In genomic region chr1:100065183-100065968, GRCh38 we compare ENCODE assay signal across 13 cellular contexts.
DNase-seq lines count a peak whose midpoint lies in the region; ATAC-seq and TF ChIP-seq lines count a peak whose summit lies in the region.
"Had no signal": no experiment of that assay in that cellular context is flagged by ENCODE, and none has a peak within 500 bp of the region (broad histone marks: within the 10 kb centered on the region; RNA-seq: fewer than 3 reads in every experiment).

No MANE protein-coding gene starts in this region.

- in situ Hi-C loops in GM13976 (cut with MboI; ENCODE audit: low sequenced_read_pairs, unreplicated experiment) = no loop called here

- no peak for ATAC-seq in stimulated activated naive B cell treated with anti-CD40 and anti-IgM and Interleukin-4, amounts not matched to agents 10 μg/mL and 1 μg/mL and 100 μg/mL, for 72 hours (replicated peaks)
- ATAC-seq: upper lobe of right lung had no signal

- H3K4me3 Mint-ChIP-seq in activated T-cell treated with anti-CD3 and anti-CD28 coated beads, Interleukin-2, amount 50 U/mL, for 24 hours = no peak overlapping the region
- H3K4me3 Mint-ChIP-seq in immature natural killer cell = peak overlapping the region; percentile 18 to 66 (median 21)
- no peak overlapping the region for H3K4me3 Mint-ChIP-seq in stimulated activated naive B cell treated with anti-CD40 and anti-IgM and Interleukin-4, amounts not matched to agents 10 μg/mL and 1 μg/mL and 100 μg/mL, for 72 hours

- H3K27ac Mint-ChIP-seq in activated T-cell treated with anti-CD3 and anti-CD28 coated beads, Interleukin-2, amount 50 U/mL, for 24 hours = peak overlapping the region; percentile 77
- peak overlapping the region; percentile 41 to 91 (median 71) for H3K27ac Mint-ChIP-seq in immature natural killer cell
- H3K27ac Mint-ChIP-seq in stimulated activated naive B cell treated with anti-CD40 and anti-IgM and Interleukin-4, amounts not matched to agents 10 μg/mL and 1 μg/mL and 100 μg/mL, for 72 hours = peak overlapping the region; percentile 15

- no peaks in the 10 kb centered on the region for H3K27me3 Mint-ChIP-seq in activated T-cell treated with anti-CD3 and anti-CD28 coated beads, Interleukin-2, amount 50 U/mL, for 24 hours
- H3K27me3 Mint-ChIP-seq in immature natural killer cell (ENCODE audit: low read depth in 3 of 3) = peaks cover 2 to 5% (median 3%) of the 10 kb centered on the region in 3 donors
- no peaks in the 10 kb centered on the region for H3K27me3 Mint-ChIP-seq in stimulated activated naive B cell treated with anti-CD40 and anti-IgM and Interleukin-4, amounts not matched to agents 10 μg/mL and 1 μg/mL and 100 μg/mL, for 72 hours

- no peak for DNase-seq in activated T-cell treated with anti-CD3 and anti-CD28 coated beads, Interleukin-2, amount 50 U/mL, for 24 hours
- DNase-seq in activated T-cell treated with anti-CD3 and anti-CD28 coated beads, Interleukin-2, amount 50 U/mL, for 1 hour = no peak
- DNase-seq in OCI-M1 (lab: John Stamatoyannopoulos, UW) = peak; percentile 63
- DNase-seq in immature natural killer cell = no peak
- no peak for DNase-seq in stimulated activated naive B cell treated with anti-CD40 and anti-IgM and Interleukin-4, amounts not matched to agents 10 μg/mL and 1 μg/mL and 100 μg/mL, for 72 hours
- no peak for DNase-seq in DMS79 (lab: John Stamatoyannopoulos, UW)
- DNase-seq in GM13976 (ENCODE audit: low spot score) = no peak
- DNase-seq in central memory CD4-positive, alpha-beta T cell = no peak
- DNase-seq: activated CD4-positive, alpha-beta T cell treated with anti-CD3 and anti-CD28 coated beads for 1 hour; DND-41; esophagus squamous epithelium; hypothalamus; upper lobe of right lung had no signal

- TF ChIP-seq CTCF in GM13976 (IDR thresholded peaks at IDR 0.05; ENCODE audit: borderline replicate concordance, control extremely low read depth, extremely low read depth, insufficient read depth, missing control alignments) = no peak

- peaks cover 36% of the 10 kb centered on the region for H3K4me1 Mint-ChIP-seq in activated T-cell treated with anti-CD3 and anti-CD28 coated beads, Interleukin-2, amount 50 U/mL, for 24 hours (ENCODE audit: low read depth)
- peaks cover 33 to 50% of the 10 kb centered on the region in 2 donors for H3K4me1 Mint-ChIP-seq in immature natural killer cell
- peaks cover 9 to 27% of the 10 kb centered on the region in 2 donors for H3K4me1 Mint-ChIP-seq in stimulated activated naive B cell treated with anti-CD40 and anti-IgM and Interleukin-4, amounts not matched to agents 10 μg/mL and 1 μg/mL and 100 μg/mL, for 72 hours

- H3K36me3 Mint-ChIP-seq in activated T-cell treated with anti-CD3 and anti-CD28 coated beads, Interleukin-2, amount 50 U/mL, for 24 hours (ENCODE audit: low read depth) = peaks cover 89% of the 10 kb centered on the region
- peaks cover 18 to 44% (median 22%) of the 10 kb centered on the region in 3 donors for H3K36me3 Mint-ChIP-seq in immature natural killer cell
- H3K36me3 Mint-ChIP-seq in stimulated activated naive B cell treated with anti-CD40 and anti-IgM and Interleukin-4, amounts not matched to agents 10 μg/mL and 1 μg/mL and 100 μg/mL, for 72 hours = peaks cover 38 to 48% of the 10 kb centered on the region in 2 donors

- H3K9me3 Mint-ChIP-seq in activated T-cell treated with anti-CD3 and anti-CD28 coated beads, Interleukin-2, amount 50 U/mL, for 24 hours = no peaks in the 10 kb centered on the region
- H3K9me3 Mint-ChIP-seq in immature natural killer cell = no peaks in the 10 kb centered on the region
- H3K9me3 Mint-ChIP-seq in stimulated activated naive B cell treated with anti-CD40 and anti-IgM and Interleukin-4, amounts not matched to agents 10 μg/mL and 1 μg/mL and 100 μg/mL, for 72 hours = no peaks in the 10 kb centered on the region

Comparison
In these comparisons a context has a peak if more than half of its experiments do, and no peak if none do; other contexts are left out.
1. H3K27ac Mint-ChIP-seq: peak in every context shown above with its lines; median percentile 77 in activated T-cell treated with anti-CD3 and anti-CD28 coated beads, Interleukin-2, amount 50 U/mL, for 24 hours; 71 in immature natural killer cell; 15 in stimulated activated naive B cell treated with anti-CD40 and anti-IgM and Interleukin-4, amounts not matched to agents 10 μg/mL and 1 μg/mL and 100 μg/mL, for 72 hours.
2. H3K4me3 Mint-ChIP-seq: peak in immature natural killer cell (5 of 5); none in activated T-cell treated with anti-CD3 and anti-CD28 coated beads, Interleukin-2, amount 50 U/mL, for 24 hours (single experiment) and stimulated activated naive B cell treated with anti-CD40 and anti-IgM and Interleukin-4, amounts not matched to agents 10 μg/mL and 1 μg/mL and 100 μg/mL, for 72 hours (0 of 2).